Comparison of ENCODE assay signal across 12 cellular contexts in the genomic region with DNA sequence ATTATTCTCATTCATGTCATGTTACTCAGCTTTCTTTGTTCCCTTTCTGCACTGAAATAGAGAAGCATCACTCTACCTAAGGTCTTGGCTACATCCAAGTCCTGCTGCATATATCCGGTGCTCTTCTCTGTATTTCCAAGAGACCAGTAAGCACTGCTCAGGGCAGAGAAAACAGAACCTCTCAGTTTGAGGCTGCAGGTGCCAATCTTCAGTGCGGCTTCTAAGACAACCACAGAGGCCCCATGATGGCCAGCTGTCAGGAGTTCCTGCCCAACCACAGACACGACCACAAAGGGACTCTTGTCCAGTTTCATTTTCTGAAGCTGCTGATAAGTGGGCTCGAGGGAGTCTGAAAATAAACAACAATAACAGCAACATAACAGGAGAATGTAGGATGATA.
DNase-seq lines count a peak whose midpoint lies in the region; ATAC-seq and TF ChIP-seq lines count a peak whose summit lies in the region.
"Had no signal": no experiment of that assay in that cellular context is flagged by ENCODE, and none has a peak within 500 bp of the region (broad histone marks: within the 10 kb centered on the region; RNA-seq: fewer than 3 reads in every experiment).

No MANE protein-coding gene starts in this region.

- H3K27ac Mint-ChIP-seq in naive thymus-derived CD8-positive, alpha-beta T cell, result no peak overlapping the region

- H3K9me3 ChIP-seq in heart left ventricle, result no peaks in the 10 kb centered on the region

- no peaks in the 10 kb centered on the region for H3K27me3 ChIP-seq in heart left ventricle

- POLR2A ChIA-PET in naive thymus-derived CD8-positive, alpha-beta T cell (lab: Charles Lee), result no interaction called here

- no peak overlapping the region for H3K4me3 ChIP-seq in heart left ventricle

- TF ChIP-seq POLR2A in heart left ventricle (IDR thresholded peaks at IDR 0.05), result no peak

- 29 to 43% (median 37%) methylated on average over 4 of the region's 4 CpGs for WGBS in heart left ventricle, 4 donors

- H3K27me3 Mint-ChIP-seq in naive thymus-derived CD8-positive, alpha-beta T cell, result peaks cover 0 to 2% (median 0%) of the 10 kb centered on the region in 5 donors
- H3K27me3 Mint-ChIP-seq: brain had no signal

- H3K4me3 Mint-ChIP-seq in naive thymus-derived CD8-positive, alpha-beta T cell, result no peak overlapping the region
- H3K4me3 Mint-ChIP-seq: brain had no signal

- peaks cover 0 to 36% (median 21%) of the 10 kb centered on the region in 12 donors for H3K4me1 ChIP-seq in heart left ventricle

- intact Hi-C loops in heart left ventricle (cut with DNase I), result loop anchor here in 1 of 10 donors (5.0 kb wide), 1 partner anchor 80 kb away; no protein-coding TSS in a partner anchor

- no peak for TF ChIP-seq CTCF in heart left ventricle (IDR thresholded peaks at IDR 0.05)

- peak overlapping the region in 1 of 12 donors; percentile 25 for H3K27ac ChIP-seq in heart left ventricle

- H3K36me3 Mint-ChIP-seq in naive thymus-derived CD8-positive, alpha-beta T cell, result peaks cover 0 to 19% (median 11%) of the 10 kb centered on the region in 3 donors

- ATAC-seq in GM19023 (IDR thresholded peaks at IDR 0.05; ENCODE audit: unreplicated experiment) (peak; percentile 66), HG03025 (IDR thresholded peaks at IDR 0.05; ENCODE audit: low FRiP score, unreplicated experiment) (peak; percentile 53), heart left ventricle (no peak), HG03442 (IDR thresholded peaks at IDR 0.05; ENCODE audit: unreplicated experiment) (no peak)
- ATAC-seq in naive thymus-derived CD8-positive, alpha-beta T cell, result no peak

- no peaks in the 10 kb centered on the region for H3K9me3 Mint-ChIP-seq in naive thymus-derived CD8-positive, alpha-beta T cell
- H3K9me3 Mint-ChIP-seq: brain had no signal

- DNase-seq in amniotic epithelial cell (ENCODE audit: low read depth) (peak; percentile 28), pons (ENCODE audit: low spot score) (peak; percentile 90), LoVo (ENCODE audit: low spot score) (no peak), heart left ventricle (no peak)
- no peak for DNase-seq in naive thymus-derived CD8-positive, alpha-beta T cell
- DNase-seq: activated CD8-positive, alpha-beta memory T cell treated with anti-CD3 and anti-CD28 coated beads for 24 hours; HCEC 1CT; stimulated activated CD4-positive, alpha-beta T cell treated with anti-CD3 and anti-CD28 coated beads, Interleukin-4, amount 100 ng/mL, for 1 hour had no signal

- peaks cover 0 to 11% (median 0%) of the 10 kb centered on the region in 9 donors for H3K36me3 ChIP-seq in heart left ventricle

- peaks cover 1 to 14% (median 6%) of the 10 kb centered on the region in 4 donors for H3K4me1 Mint-ChIP-seq in naive thymus-derived CD8-positive, alpha-beta T cell

Comparison
In these comparisons a context has a peak if more than half of its experiments do, and no peak if none do; other contexts are left out.
1. ATAC-seq: peak in GM19023 (single experiment) and HG03025 (single experiment); none in naive thymus-derived CD8-positive, alpha-beta T cell (0 of 2), heart left ventricle (0 of 4) and HG03442 (single experiment).
2. DNase-seq: peak in amniotic epithelial cell (single experiment) and pons (single experiment); none in LoVo (single experiment), naive thymus-derived CD8-positive, alpha-beta T cell (0 of 10) and heart left ventricle (0 of 5).